In the genomic region with DNA sequence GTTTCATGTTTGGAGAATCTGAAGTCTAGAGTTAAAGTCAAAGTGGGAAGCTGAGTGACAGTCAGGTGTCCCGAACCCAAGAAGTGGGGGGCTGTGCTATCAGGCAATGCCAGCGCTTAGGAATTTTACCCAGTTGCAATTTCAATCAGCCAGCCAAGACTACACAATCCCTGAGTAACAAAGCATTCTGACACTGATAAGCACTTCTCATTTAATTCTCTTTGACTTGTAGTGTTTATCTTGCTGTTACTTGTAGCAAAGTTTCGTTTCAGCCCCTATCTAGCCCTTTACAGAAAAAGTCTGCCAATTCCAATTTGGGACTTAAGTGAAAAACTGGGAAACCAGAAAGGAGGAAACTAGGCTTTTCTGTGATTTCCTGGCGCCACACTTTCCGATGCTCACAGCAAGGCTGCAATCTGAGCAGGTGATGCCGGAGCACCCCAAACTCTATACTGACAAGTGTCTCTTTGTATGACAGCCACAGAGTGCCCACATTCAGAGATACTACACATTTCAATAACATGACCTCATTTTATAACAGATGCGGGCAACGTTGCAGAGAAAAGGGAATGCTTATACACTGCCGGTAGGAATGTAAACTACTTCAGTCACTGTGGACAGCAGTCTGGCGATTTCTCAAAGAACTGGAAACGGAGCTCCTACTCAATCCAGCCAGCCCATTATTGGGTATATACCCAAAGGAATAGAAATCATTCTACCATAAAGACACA, we compare ENCODE assay signal across 31 cellular contexts.
A peak's percentile ranks its signal among the peaks of the same experiment; 100 is the strongest.
DNase-seq lines count a peak whose midpoint lies in the region; ATAC-seq, FAIRE-seq and TF ChIP-seq lines count a peak whose summit lies in the region.
"Had no signal": no experiment of that assay in that cellular context is flagged by ENCODE, and none has a peak within 500 bp of the region (broad histone marks: within the 10 kb centered on the region; RNA-seq: fewer than 3 reads in every experiment).

No MANE protein-coding gene starts in this region.

- no peaks in the 10 kb centered on the region for H3K27me3 ChIP-seq in MG63
- H3K27me3 ChIP-seq in K562 (ENCODE audit: control insufficient read depth in 2 of 2, insufficient read depth in 2 of 2, low read length in 2 of 2) = peaks cover 3 to 10% of the 10 kb centered on the region in 2 experiments; a peak in 4 of 5 replicates
- no peaks in the 10 kb centered on the region for H3K27me3 ChIP-seq in muscle layer of duodenum (ENCODE audit: low read depth, low read length)
- H3K27me3 ChIP-seq in transverse colon = no peaks in the 10 kb centered on the region
- 0 out of 2 replicates have a peak, but pooled peaks cover 3% of the 10 kb centered on the region for H3K27me3 ChIP-seq in BE2C
- H3K27me3 ChIP-seq: foreskin keratinocyte, heart left ventricle, ovary had no signal

- 5% methylated on average over 11 of the region's 11 CpGs for WGBS in K562 (ENCODE audit: insufficient coverage, low coverage, missing lambda C conversion rate)
- WGBS in transverse colon (ENCODE audit: low coverage in 1 of 2), 2 donors = 60 to 80% methylated on average over 5 to 11 of the region's 11 CpGs

- no peaks in the 10 kb centered on the region for H3K79me2 ChIP-seq in K562 (ENCODE audit: control insufficient read depth, insufficient read depth, low read length)

- ATAC-seq in K562 = no peak
- ATAC-seq: esophagus mucosa; foreskin keratinocyte; stimulated activated naive CD8-positive, alpha-beta T cell treated with anti-CD3 and anti-CD28 coated beads, Interleukin-15, Interleukin-2, amounts not matched to agents 100 U/mL and 50 U/mL, for 24 hours had no signal

- H3K27me3 Mint-ChIP-seq in activated T-cell treated with anti-CD3 and anti-CD28 coated beads, Interleukin-2, amount 50 U/mL, for 24 hours = no peaks in the 10 kb centered on the region

- no peak overlapping the region for H2AFZ ChIP-seq in K562 (ENCODE audit: low read depth, low read length)
- H2AFZ ChIP-seq: GM23248 had no signal

- H3K27ac ChIP-seq in K562 (ENCODE audit: extremely low read depth, low read depth, low read length) (no peak overlapping the region), muscle layer of duodenum (ENCODE audit: low read length) (peak overlapping the region; percentile 25), transverse colon (peak overlapping the region; percentile 25 to 64 (median 32))
- H3K27ac ChIP-seq: foreskin keratinocyte, GM23248, ovary had no signal

- no peaks in the 10 kb centered on the region for H3K9me1 ChIP-seq in K562 (ENCODE audit: control insufficient read depth, insufficient read depth, low read length)

- no peak for TF ChIP-seq POLR2A in K562 (conservative IDR thresholded peaks at IDR 0.05)
- TF ChIP-seq POLR2A in transverse colon (IDR thresholded peaks at IDR 0.05) = no peak

- no peak for TF ChIP-seq RAD21 in K562 (CRISPR knock-in tag; conservative IDR thresholded peaks at IDR 0.05 in 1 of 2, IDR thresholded peaks at IDR 0.05 in 1 of 2)

- H3K9me3 ChIP-seq in MG63 (no peaks in the 10 kb centered on the region), K562 (replicated peaks; ENCODE audit: control insufficient read depth, insufficient read depth, low read depth, low read length) (no peaks in the 10 kb centered on the region), muscle layer of duodenum (ENCODE audit: control insufficient read depth in 1 of 2, low read length in 2 of 2) (no peaks in the 10 kb centered on the region), transverse colon (no peaks in the 10 kb centered on the region), BE2C (no peaks in the 10 kb centered on the region)
- H3K9me3 ChIP-seq: heart left ventricle, ovary had no signal

- no peak overlapping the region for H3K4me3 Mint-ChIP-seq in activated T-cell treated with anti-CD3 and anti-CD28 coated beads, Interleukin-2, amount 50 U/mL, for 24 hours
- H3K4me3 Mint-ChIP-seq: activated CD4-positive, alpha-beta memory T cell treated with anti-CD3 and anti-CD28 coated beads, Interleukin-2, amount 10 ng/mL, durations not matched to agents 7 days and 5 days; activated naive CD4-positive, alpha-beta T cell treated with anti-CD3 and anti-CD28 coated beads for 36 hours; activated T-helper 1 cell treated with anti-CD3 and anti-CD28 coated beads, Interleukin-12 subunit alpha, Interleukin-12 subunit beta, Interleukin-2, Interleukin-4 antibody, amounts not matched to agents 30 ng/mL and 10 ng/mL and 1 ng/mL, durations not matched to agents 14 hours and 24 hours and 36 hours; CD4-positive, CD25-positive, alpha-beta regulatory T cell; IgD-negative memory B cell; nephron progenitor cell had no signal

- CTCF ChIA-PET in K562 (lab: Yijun Ruan, JAX; ENCODE audit: low intra/inter-chr PET ratio) = interaction anchor here (0.6 kb wide), 1 partner anchor 115 kb away, joined by 3 read pairs; no protein-coding TSS in a partner anchor

- H3K4me2 ChIP-seq in K562 (ENCODE audit: insufficient read depth, low read length) = no peak overlapping the region

- peaks cover 7% of the 10 kb centered on the region for H3K4me1 Mint-ChIP-seq in activated T-cell treated with anti-CD3 and anti-CD28 coated beads, Interleukin-2, amount 50 U/mL, for 24 hours (ENCODE audit: low read depth)
- H3K4me1 Mint-ChIP-seq: activated CD4-positive, alpha-beta memory T cell treated with anti-CD3 and anti-CD28 coated beads, Interleukin-2, amount 10 ng/mL, durations not matched to agents 7 days and 5 days had no signal

- POLR2A ChIA-PET in K562 (lab: Yijun Ruan, JAX) = no interaction called here

- H4K20me1 ChIP-seq in K562 (replicated peaks; ENCODE audit: control insufficient read depth, insufficient read depth, low read length) = no peaks in the 10 kb centered on the region

- H3K4me1 ChIP-seq in K562 (replicated peaks in 1 of 2; ENCODE audit: control insufficient read depth in 2 of 2, insufficient read depth in 2 of 2, low read length in 2 of 2) (no peaks in the 10 kb centered on the region), muscle layer of duodenum (ENCODE audit: control insufficient read depth in 1 of 2, insufficient read depth in 2 of 2, low read length in 2 of 2) (peaks cover 0 to 27% of the 10 kb centered on the region in 2 donors), transverse colon (peaks cover 2 to 8% (median 6%) of the 10 kb centered on the region in 4 donors), BE2C (no peaks in the 10 kb centered on the region)
- H3K4me1 ChIP-seq: foreskin keratinocyte had no signal

- H3K27ac Mint-ChIP-seq in activated T-cell treated with anti-CD3 and anti-CD28 coated beads, Interleukin-2, amount 50 U/mL, for 24 hours = no peak overlapping the region
- H3K27ac Mint-ChIP-seq: activated CD4-positive, alpha-beta memory T cell treated with anti-CD3 and anti-CD28 coated beads, Interleukin-2, amount 10 ng/mL, durations not matched to agents 7 days and 5 days; activated naive CD4-positive, alpha-beta T cell treated with anti-CD3 and anti-CD28 coated beads for 36 hours; activated T-helper 1 cell treated with anti-CD3 and anti-CD28 coated beads, Interleukin-12 subunit alpha, Interleukin-12 subunit beta, Interleukin-2, Interleukin-4 antibody, amounts not matched to agents 30 ng/mL and 10 ng/mL and 1 ng/mL, durations not matched to agents 14 hours and 24 hours and 36 hours; CD4-positive, CD25-positive, alpha-beta regulatory T cell; IgD-negative memory B cell; nephron progenitor cell had no signal

- DNase-seq in MG63 (peak; percentile 16), K562 (ENCODE audit: extremely low read depth in 1 of 4, low spot score in 3 of 4) (no peak), transverse colon (no peak), BE2C (no peak)
- DNase-seq in activated T-cell treated with anti-CD3 and anti-CD28 coated beads, Interleukin-2, amount 50 U/mL, for 24 hours = no peak
- no peak for DNase-seq in activated CD4-positive, CD25-positive, alpha-beta regulatory T cell treated with anti-CD3 and anti-CD28 coated beads, Interleukin-2, amount 50 U/mL, for 72 hours
- DNase-seq: activated CD4-positive, alpha-beta memory T cell treated with anti-CD3 and anti-CD28 coated beads, Interleukin-2, amount 10 ng/mL, durations not matched to agents 7 days and 5 days; activated CD4-positive, alpha-beta T cell treated with anti-CD3 and anti-CD28 coated beads for 1 hour; activated CD8-positive, alpha-beta memory T cell treated with anti-CD3 and anti-CD28 coated beads, Interleukin-2, amount 50 U/mL, for 4 hours; activated naive CD4-positive, alpha-beta T cell treated with anti-CD3 and anti-CD28 coated beads for 36 hours; Calu3; CD4-positive, CD25-positive, alpha-beta regulatory T cell; central memory CD4-positive, alpha-beta T cell; dermis blood vessel endothelial cell; DMS79 treated with DMSO at 0.1 percent for 48 hours; foreskin keratinocyte; GF-D8; GM23248; heart left ventricle; kidney; NCI-H1048; NCI-H1694; nephron progenitor cell; ovary; retina; stimulated activated CD4-positive, alpha-beta T cell treated with anti-CD3 and anti-CD28 coated beads, Interleukin-1b, Interleukin-23, amount 100 ng/mL, for 48 hours; stimulated activated naive CD8-positive, alpha-beta T cell treated with anti-CD3 and anti-CD28 coated beads, Interleukin-15, Interleukin-2, amounts not matched to agents 100 U/mL and 50 U/mL, for 24 hours had no signal

- no peak for FAIRE-seq in K562 (lab: Jason Lieb, UNC)
- FAIRE-seq: kidney had no signal

- BruUV-seq in K562 (replicated peaks; lab: Mats Ljungman, UMichigan) = no TSS peak

- H3K4me3 ChIP-seq in MG63 (no peak overlapping the region), K562 (no peak overlapping the region), muscle layer of duodenum (ENCODE audit: low read depth in 1 of 2, low read length in 2 of 2) (no peak overlapping the region), transverse colon (no peak overlapping the region), BE2C (ENCODE audit: low read depth, low read length) (no peak overlapping the region)
- H3K4me3 ChIP-seq: GM23248, heart left ventricle, ovary had no signal

- no peaks in the 10 kb centered on the region for H3K9me3 Mint-ChIP-seq in activated T-cell treated with anti-CD3 and anti-CD28 coated beads, Interleukin-2, amount 50 U/mL, for 24 hours
- H3K9me3 Mint-ChIP-seq: activated CD4-positive, alpha-beta memory T cell treated with anti-CD3 and anti-CD28 coated beads, Interleukin-2, amount 10 ng/mL, durations not matched to agents 7 days and 5 days; activated naive CD4-positive, alpha-beta T cell treated with anti-CD3 and anti-CD28 coated beads for 36 hours; activated T-helper 1 cell treated with anti-CD3 and anti-CD28 coated beads, Interleukin-12 subunit alpha, Interleukin-12 subunit beta, Interleukin-2, Interleukin-4 antibody, amounts not matched to agents 30 ng/mL and 10 ng/mL and 1 ng/mL, durations not matched to agents 14 hours and 24 hours and 36 hours; CD4-positive, CD25-positive, alpha-beta regulatory T cell had no signal

- no peaks in the 10 kb centered on the region for H3K36me3 ChIP-seq in MG63
- no peaks in the 10 kb centered on the region for H3K36me3 ChIP-seq in K562 (ENCODE audit: control insufficient read depth, insufficient read depth, low read length)
- H3K36me3 ChIP-seq in muscle layer of duodenum (ENCODE audit: control insufficient read depth in 1 of 2, insufficient read depth in 2 of 2, low read length in 2 of 2) = peaks cover 0 to 3% of the 10 kb centered on the region in 2 donors
- no peaks in the 10 kb centered on the region for H3K36me3 ChIP-seq in transverse colon
- H3K36me3 ChIP-seq in BE2C = no peaks in the 10 kb centered on the region
- H3K36me3 ChIP-seq: ovary had no signal

- intact Hi-C loops in K562 (cut with micrococcal nuclease) (no loop called here), transverse colon (cut with DNase I; ENCODE audit: low total_unique reads) (no loop called here)

- H3K36me3 Mint-ChIP-seq in activated T-cell treated with anti-CD3 and anti-CD28 coated beads, Interleukin-2, amount 50 U/mL, for 24 hours (ENCODE audit: low read depth) = no peaks in the 10 kb centered on the region
- H3K36me3 Mint-ChIP-seq: CD4-positive, CD25-positive, alpha-beta regulatory T cell; IgD-negative memory B cell had no signal

- in situ Hi-C loops in K562 (cut with MboI) (no loop called here), transverse colon (cut with MboI; ENCODE audit: low pct_ligation_motif_present in 1 of 4, low pct_unique_long_range_greater_than_20kb in 1 of 4, low sequenced_read_pairs in 3 of 4) (no loop called here)

- H3K9ac ChIP-seq in K562 (ENCODE audit: insufficient read depth in 1 of 2, low read depth in 2 of 2, low read length in 2 of 2) = no peak overlapping the region
- H3K9ac ChIP-seq: GM23248 had no signal

- no peak for TF ChIP-seq EP300 in K562 (IDR thresholded peaks at IDR 0.05; ENCODE audit: low read length)
- no peak for TF ChIP-seq EP300 in transverse colon (IDR thresholded peaks at IDR 0.05; ENCODE audit: low read depth)

- TF ChIP-seq CTCF in K562 (IDR thresholded peaks at IDR 0.05 in 2 of 3, conservative IDR thresholded peaks at IDR 0.05 in 1 of 3; ENCODE audit: insufficient read depth in 2 of 3, low read depth in 1 of 3, low read length in 3 of 3) (no peak), transverse colon (IDR thresholded peaks at IDR 0.05) (peak in 3 of 5 experiments; percentile 8 to 28 (median 15)), BE2C (IDR thresholded peaks at IDR 0.05; ENCODE audit: low read depth, low read length) (no peak)

Comparison
In these comparisons a context has a peak if more than half of its experiments do, and no peak if none do; other contexts are left out.
1. CTCF ChIP-seq: peak in transverse colon (3 of 5); none in K562 (0 of 3) and BE2C (single experiment).